In the genomic region with DNA sequence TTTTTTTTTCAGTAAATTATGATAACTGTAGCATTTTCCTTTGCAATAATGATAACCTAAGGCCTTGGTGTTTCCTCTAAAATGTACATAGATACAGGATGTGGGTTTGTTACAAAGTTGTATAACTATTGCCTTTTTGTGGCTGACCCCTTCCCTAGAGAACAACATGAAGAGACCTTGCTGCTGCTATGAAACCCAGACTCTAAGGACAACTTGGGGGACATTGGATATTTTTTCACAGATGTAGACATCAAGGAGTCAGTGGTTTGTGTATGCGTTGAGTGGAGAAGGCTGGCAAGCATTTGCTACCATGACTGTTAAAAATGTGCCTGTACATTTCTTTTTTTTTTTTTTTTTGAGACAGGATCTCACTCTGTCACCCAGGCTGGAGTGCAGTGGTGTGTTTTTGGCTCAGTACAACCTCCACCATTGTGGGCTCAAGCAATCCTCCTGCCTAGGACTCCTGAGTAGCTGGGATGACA, we compare ENCODE assay signal across 2 cellular contexts.
TF ChIP-seq lines count a peak whose summit lies in the region.

No MANE protein-coding gene starts in this region.

TF ChIP-seq in SK-N-SH, 30 proteins besides CTCF, POLR2A, EP300 and RAD21:
- TF ChIP-seq, protein P1, sequence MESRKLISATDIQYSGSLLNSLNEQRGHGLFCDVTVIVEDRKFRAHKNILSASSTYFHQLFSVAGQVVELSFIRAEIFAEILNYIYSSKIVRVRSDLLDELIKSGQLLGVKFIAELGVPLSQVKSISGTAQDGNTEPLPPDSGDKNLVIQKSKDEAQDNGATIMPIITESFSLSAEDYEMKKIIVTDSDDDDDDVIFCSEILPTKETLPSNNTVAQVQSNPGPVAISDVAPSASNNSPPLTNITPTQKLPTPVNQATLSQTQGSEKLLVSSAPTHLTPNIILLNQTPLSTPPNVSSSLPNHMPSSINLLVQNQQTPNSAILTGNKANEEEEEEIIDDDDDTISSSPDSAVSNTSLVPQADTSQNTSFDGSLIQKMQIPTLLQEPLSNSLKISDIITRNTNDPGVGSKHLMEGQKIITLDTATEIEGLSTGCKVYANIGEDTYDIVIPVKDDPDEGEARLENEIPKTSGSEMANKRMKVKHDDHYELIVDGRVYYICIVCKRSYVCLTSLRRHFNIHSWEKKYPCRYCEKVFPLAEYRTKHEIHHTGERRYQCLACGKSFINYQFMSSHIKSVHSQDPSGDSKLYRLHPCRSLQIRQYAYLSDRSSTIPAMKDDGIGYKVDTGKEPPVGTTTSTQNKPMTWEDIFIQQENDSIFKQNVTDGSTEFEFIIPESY (IDR thresholded peaks at IDR 0.05; ENCODE audit: borderline replicate concordance, low read depth), result no peak
- TF ChIP-seq, protein P2, sequence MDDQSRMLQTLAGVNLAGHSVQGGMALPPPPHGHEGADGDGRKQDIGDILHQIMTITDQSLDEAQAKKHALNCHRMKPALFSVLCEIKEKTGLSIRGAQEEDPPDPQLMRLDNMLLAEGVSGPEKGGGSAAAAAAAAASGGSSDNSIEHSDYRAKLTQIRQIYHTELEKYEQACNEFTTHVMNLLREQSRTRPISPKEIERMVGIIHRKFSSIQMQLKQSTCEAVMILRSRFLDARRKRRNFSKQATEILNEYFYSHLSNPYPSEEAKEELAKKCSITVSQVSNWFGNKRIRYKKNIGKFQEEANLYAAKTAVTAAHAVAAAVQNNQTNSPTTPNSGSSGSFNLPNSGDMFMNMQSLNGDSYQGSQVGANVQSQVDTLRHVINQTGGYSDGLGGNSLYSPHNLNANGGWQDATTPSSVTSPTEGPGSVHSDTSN (IDR thresholded peaks at IDR 0.05), result no peak
- TF ChIP-seq NRF1 (IDR thresholded peaks at IDR 0.05; ENCODE audit: low read depth, low read length) (no peak), GATA2 (CRISPR knock-in tag; IDR thresholded peaks at IDR 0.05) (no peak), CHD2 (IDR thresholded peaks at IDR 0.05; ENCODE audit: low read length, partially characterized antibody) (no peak), POLR2AphosphoS5 (IDR thresholded peaks at IDR 0.05; ENCODE audit: low read depth, low read length) (no peak), RCOR1 (IDR thresholded peaks at IDR 0.05; ENCODE audit: low read length) (no peak), EZH2phosphoT487 (IDR thresholded peaks at IDR 0.05; ENCODE audit: borderline replicate concordance, low read depth) (no peak)
- TF ChIP-seq, protein P3, sequence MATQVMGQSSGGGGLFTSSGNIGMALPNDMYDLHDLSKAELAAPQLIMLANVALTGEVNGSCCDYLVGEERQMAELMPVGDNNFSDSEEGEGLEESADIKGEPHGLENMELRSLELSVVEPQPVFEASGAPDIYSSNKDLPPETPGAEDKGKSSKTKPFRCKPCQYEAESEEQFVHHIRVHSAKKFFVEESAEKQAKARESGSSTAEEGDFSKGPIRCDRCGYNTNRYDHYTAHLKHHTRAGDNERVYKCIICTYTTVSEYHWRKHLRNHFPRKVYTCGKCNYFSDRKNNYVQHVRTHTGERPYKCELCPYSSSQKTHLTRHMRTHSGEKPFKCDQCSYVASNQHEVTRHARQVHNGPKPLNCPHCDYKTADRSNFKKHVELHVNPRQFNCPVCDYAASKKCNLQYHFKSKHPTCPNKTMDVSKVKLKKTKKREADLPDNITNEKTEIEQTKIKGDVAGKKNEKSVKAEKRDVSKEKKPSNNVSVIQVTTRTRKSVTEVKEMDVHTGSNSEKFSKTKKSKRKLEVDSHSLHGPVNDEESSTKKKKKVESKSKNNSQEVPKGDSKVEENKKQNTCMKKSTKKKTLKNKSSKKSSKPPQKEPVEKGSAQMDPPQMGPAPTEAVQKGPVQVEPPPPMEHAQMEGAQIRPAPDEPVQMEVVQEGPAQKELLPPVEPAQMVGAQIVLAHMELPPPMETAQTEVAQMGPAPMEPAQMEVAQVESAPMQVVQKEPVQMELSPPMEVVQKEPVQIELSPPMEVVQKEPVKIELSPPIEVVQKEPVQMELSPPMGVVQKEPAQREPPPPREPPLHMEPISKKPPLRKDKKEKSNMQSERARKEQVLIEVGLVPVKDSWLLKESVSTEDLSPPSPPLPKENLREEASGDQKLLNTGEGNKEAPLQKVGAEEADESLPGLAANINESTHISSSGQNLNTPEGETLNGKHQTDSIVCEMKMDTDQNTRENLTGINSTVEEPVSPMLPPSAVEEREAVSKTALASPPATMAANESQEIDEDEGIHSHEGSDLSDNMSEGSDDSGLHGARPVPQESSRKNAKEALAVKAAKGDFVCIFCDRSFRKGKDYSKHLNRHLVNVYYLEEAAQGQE (IDR thresholded peaks at IDR 0.05; ENCODE audit: low read depth, low read length), result no peak

TF ChIP-seq in endothelial cell of umbilical vein, 7 proteins besides CTCF, POLR2A, EP300 and RAD21:
- TF ChIP-seq MYC (IDR thresholded peaks at IDR 0.05; ENCODE audit: low read depth, low read length) (no peak), FOS (IDR thresholded peaks at IDR 0.05; ENCODE audit: borderline replicate concordance, insufficient read depth, low read length) (no peak), POLR2AphosphoS5 (IDR thresholded peaks at IDR 0.05; ENCODE audit: insufficient read depth, low read depth, low read length) (no peak), GATA2 (IDR thresholded peaks at IDR 0.05; ENCODE audit: insufficient read depth, insufficient read length, low read depth, low read length) (no peak)
- TF ChIP-seq, protein P4, sequence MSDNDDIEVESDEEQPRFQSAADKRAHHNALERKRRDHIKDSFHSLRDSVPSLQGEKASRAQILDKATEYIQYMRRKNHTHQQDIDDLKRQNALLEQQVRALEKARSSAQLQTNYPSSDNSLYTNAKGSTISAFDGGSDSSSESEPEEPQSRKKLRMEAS (IDR thresholded peaks at IDR 0.05; ENCODE audit: insufficient read depth, insufficient read length), result no peak
